25 cellular contexts compared by ENCODE assay signal in the genomic region with DNA sequence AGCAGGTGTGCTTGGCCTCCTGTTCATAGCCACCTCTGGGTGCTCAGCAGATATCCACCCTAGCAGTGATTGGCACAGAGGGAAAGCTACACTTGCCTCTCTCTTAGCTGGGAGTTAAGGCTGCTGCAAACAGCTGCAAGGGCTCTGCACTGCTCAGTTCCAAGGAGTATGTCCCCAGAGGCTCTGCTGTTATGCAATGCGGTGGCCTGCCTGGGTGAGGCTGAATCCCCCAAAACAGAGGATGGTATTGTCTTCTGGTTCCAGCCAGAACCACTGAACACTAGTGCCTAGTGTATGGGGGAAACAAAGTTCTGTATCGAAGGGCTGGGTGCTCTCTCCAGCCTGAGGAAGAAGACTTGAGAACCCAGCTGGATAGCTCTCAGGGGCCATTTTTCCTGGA. TPM values are rescaled to one million over a fixed set of nuclear protein-coding genes. Genes with fewer than 3 reads are reported as not detected.
DNase-seq lines count a peak whose midpoint lies in the region; ATAC-seq and TF ChIP-seq lines count a peak whose summit lies in the region.
"Had no signal": no experiment of that assay in that cellular context is flagged by ENCODE, and none has a peak within 500 bp of the region (broad histone marks: within the 10 kb centered on the region; RNA-seq: fewer than 3 reads in every experiment).

No MANE protein-coding gene starts in this region.

- H3K36me3 Mint-ChIP-seq in activated naive CD4-positive, alpha-beta T cell treated with anti-CD3 and anti-CD28 coated beads, Interleukin-2, amount 50 U/mL, for 72 hours, result no peaks in the 10 kb centered on the region

- H3K27me3 ChIP-seq in SJCRH30 (no peaks in the 10 kb centered on the region), gastroesophageal sphincter (no peaks in the 10 kb centered on the region)
- H3K27me3 ChIP-seq: tibial artery had no signal

- H3K9me3 ChIP-seq in SJCRH30 (replicated peaks) (no peaks in the 10 kb centered on the region), gastroesophageal sphincter (no peaks in the 10 kb centered on the region)
- H3K9me3 ChIP-seq: tibial artery had no signal

- H3K27ac ChIP-seq in SJCRH30, result no peak overlapping the region
- peak overlapping the region in 3 of 4 donors; percentile 33 to 74 (median 41) for H3K27ac ChIP-seq in gastroesophageal sphincter
- H3K27ac ChIP-seq in substantia nigra (ENCODE audit: low read depth, low read length, poor library complexity, severe bottlenecking), result peak overlapping the region; percentile 90
- H3K27ac ChIP-seq: epithelial cell of prostate, tibial artery had no signal

- 88% methylated on average over 1 of the region's 2 CpGs; no CpG with 5 or more reads in 1 of the 2 donors for WGBS in gastroesophageal sphincter (ENCODE audit: low coverage in 1 of 2), 2 donors

- TF ChIP-seq EP300 in gastroesophageal sphincter (IDR thresholded peaks at IDR 0.05), result no peak

- H3K9me3 Mint-ChIP-seq in activated naive CD4-positive, alpha-beta T cell treated with anti-CD3 and anti-CD28 coated beads, Interleukin-2, amount 50 U/mL, for 72 hours, result no peaks in the 10 kb centered on the region
- H3K9me3 Mint-ChIP-seq: activated B cell treated with CpG ODN at 0.5 μM for 24 hours; CD4-positive, alpha-beta T cell; naive B cell had no signal

- no peak overlapping the region for H3K4me3 ChIP-seq in SJCRH30
- no peak overlapping the region for H3K4me3 ChIP-seq in gastroesophageal sphincter
- H3K4me3 ChIP-seq: tibial artery had no signal

- TF ChIP-seq POLR2A in gastroesophageal sphincter (IDR thresholded peaks at IDR 0.05), result no peak

- DNase-seq in SJCRH30 (peak; percentile 82 to 88), myocyte (ENCODE audit: low read depth) (peak; percentile 45), substantia nigra (lab: John Stamatoyannopoulos, UW) (peak in 25 of 49 donors; percentile 18 to 70 (median 34))
- no peak for DNase-seq in effector CD8-positive, alpha-beta T cell (lab: John Stamatoyannopoulos, UW)
- no peak for DNase-seq in activated naive CD4-positive, alpha-beta T cell treated with anti-CD3 and anti-CD28 coated beads, Interleukin-2, amount 50 U/mL, for 72 hours (ENCODE audit: low spot score in 2 of 2)
- DNase-seq: activated B cell treated with CpG ODN at 0.5 μM for 24 hours; CD4-positive, alpha-beta T cell; cerebellar nuclear complex; foreskin fibroblast; kidney; mammary epithelial cell; naive B cell; NCI-H1092; NCI-H187 treated with DMSO at 0.1 percent for 48 hours; NCI-H526 treated with DMSO at 0.1 percent for 48 hours; occipital lobe; retina; stimulated activated naive CD4-positive, alpha-beta T cell treated with Interleukin-2 at 50 U/mL for 16 hours; SW 1271; tibial artery had no signal

- ATAC-seq in gastroesophageal sphincter (no peak), GM21723 (IDR thresholded peaks at IDR 0.05; ENCODE audit: unreplicated experiment) (no peak), GM21360 (IDR thresholded peaks at IDR 0.05; ENCODE audit: unreplicated experiment) (no peak)
- no peak for ATAC-seq in activated naive CD4-positive, alpha-beta T cell treated with anti-CD3 and anti-CD28 coated beads, Interleukin-2, amount 50 U/mL, for 72 hours

- peaks cover 5% of the 10 kb centered on the region for H3K4me1 ChIP-seq in SJCRH30
- H3K4me1 ChIP-seq in gastroesophageal sphincter, result peaks cover 3 to 65% (median 31%) of the 10 kb centered on the region in 3 donors

- peaks cover 4% of the 10 kb centered on the region; the same call in 1 of the 2 replicates for H3K36me3 ChIP-seq in SJCRH30
- peaks cover 0 to 21% of the 10 kb centered on the region in 2 donors for H3K36me3 ChIP-seq in gastroesophageal sphincter

- no peak for TF ChIP-seq CTCF in gastroesophageal sphincter (IDR thresholded peaks at IDR 0.05)

- H3K27ac Mint-ChIP-seq in activated naive CD4-positive, alpha-beta T cell treated with anti-CD3 and anti-CD28 coated beads, Interleukin-2, amount 50 U/mL, for 72 hours, result no peak overlapping the region
- H3K27ac Mint-ChIP-seq: activated B cell treated with CpG ODN at 0.5 μM for 24 hours; activated naive CD8-positive, alpha-beta T cell; CD4-positive, alpha-beta T cell had no signal

RNA-seq across cellular contexts. Expression of a gene that starts 16.8 kb away (rescaled TPM):
- total RNA-seq in SJCRH30 (2014; rRNA removed; shearing (Covaris generic)), result 43.5 and 55.6 TPM in 2 replicates
- total RNA-seq in gastroesophageal sphincter, result 10 to 100 TPM; 31.0 to 50.3 (median 42.8) TPM
- total RNA-seq in myocyte, result 73.0 and 80.0 TPM in 2 replicates
- 48.7 TPM for polyA plus RNA-seq in myocyte (2012)
- 10 to 100 TPM; 64.5 to 65.2 TPM for total RNA-seq in activated naive CD4-positive, alpha-beta T cell treated with anti-CD3 and anti-CD28 coated beads, Interleukin-2, amount 50 U/mL, for 72 hours

RNA-seq across cellular contexts. Expression of a gene that starts 42.1 kb away (rescaled TPM):
- 6.9 and 9.3 TPM in 2 replicates for total RNA-seq in SJCRH30 (2014; rRNA removed; shearing (Covaris generic))
- total RNA-seq in gastroesophageal sphincter (10 to 100 TPM; 13.7 to 46.0 (median 15.6) TPM), myocyte (14.4 and 16.9 TPM in 2 replicates)
- polyA plus RNA-seq in myocyte (2012), result 13.5 TPM
- 1 to 10 TPM; 1.7 to 3.5 TPM for total RNA-seq in activated naive CD4-positive, alpha-beta T cell treated with anti-CD3 and anti-CD28 coated beads, Interleukin-2, amount 50 U/mL, for 72 hours

RNA-seq across cellular contexts. Expression of a gene that starts 43.1 kb away (rescaled TPM):
- total RNA-seq in SJCRH30 (2014; rRNA removed; shearing (Covaris generic)), result 34.3 and 44.8 TPM in 2 replicates
- total RNA-seq in gastroesophageal sphincter, result 10 to 100 TPM; 15.8 to 26.5 (median 17.1) TPM
- 28.2 and 44.4 TPM in 2 replicates for total RNA-seq in myocyte
- 19.9 TPM for polyA plus RNA-seq in myocyte (2012)
- total RNA-seq in activated naive CD4-positive, alpha-beta T cell treated with anti-CD3 and anti-CD28 coated beads, Interleukin-2, amount 50 U/mL, for 72 hours, result 10 to 100 TPM; 26.8 to 45.5 TPM

RNA-seq across cellular contexts. Expression of a gene that starts 52.3 kb away (rescaled TPM):
- total RNA-seq in SJCRH30 (2014; rRNA removed; shearing (Covaris generic)), result not detected in 2 replicates
- total RNA-seq in gastroesophageal sphincter (1 to 10 TPM; 2.3 to 7.9 (median 5.8) TPM), myocyte (0.68 and 0.75 TPM in 2 replicates)
- 0.77 TPM for polyA plus RNA-seq in myocyte (2012)
- total RNA-seq in activated naive CD4-positive, alpha-beta T cell treated with anti-CD3 and anti-CD28 coated beads, Interleukin-2, amount 50 U/mL, for 72 hours, result 10 to 100 TPM; 12.0 to 12.8 TPM

Comparison
In these comparisons a context has a peak if more than half of its experiments do, and no peak if none do; other contexts are left out.
1. DNase-seq: peak in SJCRH30 (2 of 2), myocyte (single experiment) and substantia nigra (25 of 49); none in effector CD8-positive, alpha-beta T cell (single experiment) and activated naive CD4-positive, alpha-beta T cell treated with anti-CD3 and anti-CD28 coated beads, Interleukin-2, amount 50 U/mL, for 72 hours (0 of 2).